9 cellular contexts compared by ENCODE assay signal in the genomic region with DNA sequence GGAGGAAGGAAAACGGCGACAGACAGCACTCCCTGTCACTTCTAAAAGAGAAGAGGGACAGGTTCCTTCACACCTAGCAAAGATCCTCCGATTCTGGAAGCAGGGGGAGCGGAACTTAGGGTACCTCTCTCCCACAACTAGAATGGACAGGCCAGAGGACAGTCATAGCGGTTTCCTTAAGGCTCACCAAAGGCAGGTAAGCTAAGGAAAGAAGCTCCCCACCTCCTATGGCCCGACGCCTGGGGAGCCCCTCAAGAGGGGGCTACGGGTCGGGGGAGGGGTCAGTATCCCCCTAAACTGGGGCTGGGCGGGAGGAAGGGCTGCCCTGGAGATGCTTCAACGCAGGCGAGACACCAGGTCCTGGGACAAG. TPM values are rescaled to one million over a fixed set of nuclear protein-coding genes. Genes with fewer than 3 reads are reported as not detected.
DNase-seq lines count a peak whose midpoint lies in the region; ATAC-seq lines count a peak whose summit lies in the region.
"Had no signal": no experiment of that assay in that cellular context is flagged by ENCODE, and none has a peak within 500 bp of the region (broad histone marks: within the 10 kb centered on the region; RNA-seq: fewer than 3 reads in every experiment).

No MANE protein-coding gene starts in this region.

- H3K27me3 Mint-ChIP-seq in activated T-helper 1 cell treated with anti-CD3 and anti-CD28 coated beads, Interleukin-12 subunit alpha, Interleukin-12 subunit beta, Interleukin-2, Interleukin-4 antibody, amounts not matched to agents 30 ng/mL and 10 ng/mL and 1 ng/mL, durations not matched to agents 14 hours and 24 hours and 36 hours (ENCODE audit: insufficient read depth): no peaks in the 10 kb centered on the region

- H3K9me3 ChIP-seq in iPS-18a (ENCODE audit: control insufficient read depth, low read depth, low read length): no peaks in the 10 kb centered on the region

- ATAC-seq in HG02678 (IDR thresholded peaks at IDR 0.05; ENCODE audit: unreplicated experiment): peak; percentile 4

- intact Hi-C loops in activated T-helper 1 cell treated with anti-CD3 and anti-CD28 coated beads, Interleukin-12 subunit alpha, Interleukin-12 subunit beta, Interleukin-2, Interleukin-4 antibody, amounts not matched to agents 30 ng/mL and 10 ng/mL and 1 ng/mL, durations not matched to agents 14 hours and 24 hours and 36 hours (cut with micrococcal nuclease): loop anchor here (2.0 kb wide), 2 partner anchors 22 to 236 kb away; a partner anchor contains a TSS

- peak overlapping the region; percentile 79 for H3K9ac ChIP-seq in iPS-18a (ENCODE audit: low read length)

- H3K4me1 ChIP-seq in iPS-18a (ENCODE audit: control insufficient read depth, low read depth, low read length): peaks cover 10% of the 10 kb centered on the region

- peak overlapping the region; percentile 75 for H3K27ac Mint-ChIP-seq in activated T-helper 1 cell treated with anti-CD3 and anti-CD28 coated beads, Interleukin-12 subunit alpha, Interleukin-12 subunit beta, Interleukin-2, Interleukin-4 antibody, amounts not matched to agents 30 ng/mL and 10 ng/mL and 1 ng/mL, durations not matched to agents 14 hours and 24 hours and 36 hours

- peaks cover 25% of the 10 kb centered on the region for H3K4me1 Mint-ChIP-seq in activated T-helper 1 cell treated with anti-CD3 and anti-CD28 coated beads, Interleukin-12 subunit alpha, Interleukin-12 subunit beta, Interleukin-2, Interleukin-4 antibody, amounts not matched to agents 30 ng/mL and 10 ng/mL and 1 ng/mL, durations not matched to agents 14 hours and 24 hours and 36 hours (ENCODE audit: low read depth)

- H3K4me3 Mint-ChIP-seq in activated T-helper 1 cell treated with anti-CD3 and anti-CD28 coated beads, Interleukin-12 subunit alpha, Interleukin-12 subunit beta, Interleukin-2, Interleukin-4 antibody, amounts not matched to agents 30 ng/mL and 10 ng/mL and 1 ng/mL, durations not matched to agents 14 hours and 24 hours and 36 hours: peak overlapping the region; percentile 89

- H3K4me3 ChIP-seq in iPS-18a (ENCODE audit: low read length): peak overlapping the region; percentile 95

- no peaks in the 10 kb centered on the region for H3K36me3 ChIP-seq in iPS-18a (ENCODE audit: control insufficient read depth, low read depth, low read length)

- H3K27ac ChIP-seq in iPS-18a (ENCODE audit: low read length) (no peak overlapping the region), substantia nigra (ENCODE audit: low read depth, low read length, poor library complexity, severe bottlenecking) (peak overlapping the region; percentile 85)

- H3K9me3 Mint-ChIP-seq in activated T-helper 1 cell treated with anti-CD3 and anti-CD28 coated beads, Interleukin-12 subunit alpha, Interleukin-12 subunit beta, Interleukin-2, Interleukin-4 antibody, amounts not matched to agents 30 ng/mL and 10 ng/mL and 1 ng/mL, durations not matched to agents 14 hours and 24 hours and 36 hours: no peaks in the 10 kb centered on the region

- DNase-seq in activated T-helper 1 cell treated with anti-CD3 and anti-CD28 coated beads, Interleukin-12 subunit alpha, Interleukin-12 subunit beta, Interleukin-2, Interleukin-4 antibody, amounts not matched to agents 30 ng/mL and 10 ng/mL and 1 ng/mL, durations not matched to agents 14 hours and 24 hours and 36 hours (ENCODE audit: low spot score): no peak
- DNase-seq in substantia nigra (lab: John Stamatoyannopoulos, UW) (no peak), COR-L47 (lab: John Stamatoyannopoulos, UW) (no peak), OCI-M2 (lab: John Stamatoyannopoulos, UW; ENCODE audit: unreplicated experiment) (no peak), EL (no peak)

- H3K36me3 Mint-ChIP-seq in activated T-helper 1 cell treated with anti-CD3 and anti-CD28 coated beads, Interleukin-12 subunit alpha, Interleukin-12 subunit beta, Interleukin-2, Interleukin-4 antibody, amounts not matched to agents 30 ng/mL and 10 ng/mL and 1 ng/mL, durations not matched to agents 14 hours and 24 hours and 36 hours (ENCODE audit: low read depth): peaks cover 7% of the 10 kb centered on the region

- no peaks in the 10 kb centered on the region for H3K27me3 ChIP-seq in iPS-18a (ENCODE audit: control insufficient read depth, insufficient read depth, low read length)

RNA-seq across cellular contexts. Expression of a gene that starts 0.3 kb away (rescaled TPM):
- total RNA-seq in activated T-helper 1 cell treated with anti-CD3 and anti-CD28 coated beads, Interleukin-12 subunit alpha, Interleukin-12 subunit beta, Interleukin-2, Interleukin-4 antibody, amounts not matched to agents 30 ng/mL and 10 ng/mL and 1 ng/mL, durations not matched to agents 14 hours and 24 hours and 36 hours: 73.3 and 80.0 TPM in 2 replicates

RNA-seq across cellular contexts. Expression of a gene that starts 26.4 kb away (rescaled TPM):
- total RNA-seq in activated T-helper 1 cell treated with anti-CD3 and anti-CD28 coated beads, Interleukin-12 subunit alpha, Interleukin-12 subunit beta, Interleukin-2, Interleukin-4 antibody, amounts not matched to agents 30 ng/mL and 10 ng/mL and 1 ng/mL, durations not matched to agents 14 hours and 24 hours and 36 hours: 1.7 and 1.9 TPM in 2 replicates

RNA-seq across cellular contexts. Expression of a gene that starts 30.8 kb away (rescaled TPM):
- not detected in 2 replicates for total RNA-seq in activated T-helper 1 cell treated with anti-CD3 and anti-CD28 coated beads, Interleukin-12 subunit alpha, Interleukin-12 subunit beta, Interleukin-2, Interleukin-4 antibody, amounts not matched to agents 30 ng/mL and 10 ng/mL and 1 ng/mL, durations not matched to agents 14 hours and 24 hours and 36 hours
- total RNA-seq: activated CD8-positive, alpha-beta memory T cell treated with anti-CD3 and anti-CD28 coated beads for 36 hours; subcutaneous adipose tissue had no signal

RNA-seq across cellular contexts. Expression of a gene that starts 31.9 kb away (rescaled TPM):
- total RNA-seq in activated T-helper 1 cell treated with anti-CD3 and anti-CD28 coated beads, Interleukin-12 subunit alpha, Interleukin-12 subunit beta, Interleukin-2, Interleukin-4 antibody, amounts not matched to agents 30 ng/mL and 10 ng/mL and 1 ng/mL, durations not matched to agents 14 hours and 24 hours and 36 hours: 0.10 TPM in 1 of 2 replicates, not detected in the other
- total RNA-seq: subcutaneous adipose tissue had no signal

RNA-seq across cellular contexts. Expression of a gene that starts 33.3 kb away (rescaled TPM):
- 70.8 and 76.9 TPM in 2 replicates for total RNA-seq in activated T-helper 1 cell treated with anti-CD3 and anti-CD28 coated beads, Interleukin-12 subunit alpha, Interleukin-12 subunit beta, Interleukin-2, Interleukin-4 antibody, amounts not matched to agents 30 ng/mL and 10 ng/mL and 1 ng/mL, durations not matched to agents 14 hours and 24 hours and 36 hours
